In the genomic region with DNA sequence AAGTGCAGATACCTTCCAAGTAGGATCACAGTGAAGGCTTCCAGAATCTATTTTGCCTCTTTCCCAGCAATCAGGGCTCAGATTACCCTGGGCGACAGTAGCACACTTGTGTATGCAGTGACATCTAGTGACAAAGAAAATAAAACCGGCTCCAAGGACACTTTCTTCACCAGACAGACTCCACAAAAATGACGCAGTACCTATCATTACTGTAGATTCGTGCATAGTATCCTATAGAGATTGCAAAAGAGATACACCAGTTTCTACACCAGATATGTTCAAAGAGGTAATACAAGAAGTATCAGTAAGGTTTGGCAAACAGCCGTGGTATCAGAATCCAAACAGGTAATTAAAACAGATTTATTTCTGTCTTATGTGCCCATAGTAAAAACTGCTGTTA, we compare ENCODE assay signal across 1 cellular context.
TF ChIP-seq lines count a peak whose summit lies in the region.

No MANE protein-coding gene starts in this region.

TF ChIP-seq in HepG2, 621 proteins besides CTCF, POLR2A, EP300 and RAD21 (continued from another document and continues in another):
- TF ChIP-seq ZBTB10 (CRISPR knock-in tag; IDR thresholded peaks at IDR 0.05; ENCODE audit: borderline replicate concordance), result no peak
- no peak for TF ChIP-seq ZSCAN21 (CRISPR knock-in tag; IDR thresholded peaks at IDR 0.05; ENCODE audit: borderline replicate concordance)
- TF ChIP-seq NCOA1 (CRISPR knock-in tag; IDR thresholded peaks at IDR 0.05), result no peak
- TF ChIP-seq SRSF1 (optimal IDR thresholded peaks at IDR 0.05; ENCODE audit: low read depth, low read length), result no peak
- 0 out of 2 replicates have a peak, but pooled peaks have one; percentile 6 for TF ChIP-seq FOXA3 (CRISPR knock-in tag; IDR thresholded peaks at IDR 0.05)
- TF ChIP-seq, protein P1, sequence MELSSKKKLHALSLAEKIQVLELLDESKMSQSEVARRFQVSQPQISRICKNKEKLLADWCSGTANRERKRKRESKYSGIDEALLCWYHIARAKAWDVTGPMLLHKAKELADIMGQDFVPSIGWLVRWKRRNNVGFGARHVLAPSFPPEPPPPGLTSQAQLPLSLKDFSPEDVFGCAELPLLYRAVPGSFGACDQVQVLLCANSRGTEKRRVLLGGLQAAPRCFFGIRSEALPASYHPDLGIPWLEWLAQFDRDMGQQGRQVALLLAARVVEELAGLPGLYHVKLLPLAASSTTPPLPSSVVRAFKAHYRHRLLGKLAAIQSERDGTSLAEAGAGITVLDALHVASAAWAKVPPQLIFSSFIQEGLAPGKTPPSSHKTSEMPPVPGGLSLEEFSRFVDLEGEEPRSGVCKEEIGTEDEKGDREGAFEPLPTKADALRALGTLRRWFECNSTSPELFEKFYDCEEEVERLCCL (CRISPR knock-in tag; IDR thresholded peaks at IDR 0.05; ENCODE audit: borderline replicate concordance), result no peak
- TF ChIP-seq ERF (CRISPR knock-in tag; IDR thresholded peaks at IDR 0.05), result no peak
- 0 out of 2 replicates have a peak, but pooled peaks have one; percentile 5 for TF ChIP-seq HNF4A (CRISPR knock-in tag; IDR thresholded peaks at IDR 0.05)
- peak; percentile 98 for TF ChIP-seq STAG1 (CRISPR knock-in tag; IDR thresholded peaks at IDR 0.05)
- TF ChIP-seq ZNF710 (CRISPR knock-in tag; IDR thresholded peaks at IDR 0.05; ENCODE audit: borderline replicate concordance), result no peak
- TF ChIP-seq ZSCAN31 (CRISPR knock-in tag; IDR thresholded peaks at IDR 0.05; ENCODE audit: low read depth), result no peak
- no peak for TF ChIP-seq ZNF619 (CRISPR knock-in tag; IDR thresholded peaks at IDR 0.05)
- peak; percentile 25; the same call in 1 of the 2 replicates for TF ChIP-seq ZNF331 (CRISPR knock-in tag; IDR thresholded peaks at IDR 0.05)
- TF ChIP-seq SOX13 (IDR thresholded peaks at IDR 0.05), result no peak
- 0 out of 4 replicates have a peak, but pooled peaks of 1 of the 2 experiments have one; percentile 22 for TF ChIP-seq SOX13 (CRISPR knock-in tag; conservative IDR thresholded peaks at IDR 0.05 in 1 of 2, IDR thresholded peaks at IDR 0.05 in 1 of 2)
- TF ChIP-seq CREB3 (CRISPR knock-in tag; IDR thresholded peaks at IDR 0.05), result peak; percentile 62; the same call in 1 of the 2 replicates
- no peak for TF ChIP-seq IRF9 (CRISPR knock-in tag; IDR thresholded peaks at IDR 0.05; ENCODE audit: borderline replicate concordance)
- TF ChIP-seq ELF3 (CRISPR knock-in tag; IDR thresholded peaks at IDR 0.05), result peak; percentile 43; the same call in 1 of the 2 replicates
- TF ChIP-seq NONO (IDR thresholded peaks at IDR 0.05), result no peak
- TF ChIP-seq NONO (CRISPR knock-in tag; conservative IDR thresholded peaks at IDR 0.05), result no peak
- TF ChIP-seq DRAP1 (CRISPR knock-in tag; IDR thresholded peaks at IDR 0.05), result 0 out of 2 replicates have a peak, but pooled peaks have one; percentile 21
- TF ChIP-seq, protein P2, sequence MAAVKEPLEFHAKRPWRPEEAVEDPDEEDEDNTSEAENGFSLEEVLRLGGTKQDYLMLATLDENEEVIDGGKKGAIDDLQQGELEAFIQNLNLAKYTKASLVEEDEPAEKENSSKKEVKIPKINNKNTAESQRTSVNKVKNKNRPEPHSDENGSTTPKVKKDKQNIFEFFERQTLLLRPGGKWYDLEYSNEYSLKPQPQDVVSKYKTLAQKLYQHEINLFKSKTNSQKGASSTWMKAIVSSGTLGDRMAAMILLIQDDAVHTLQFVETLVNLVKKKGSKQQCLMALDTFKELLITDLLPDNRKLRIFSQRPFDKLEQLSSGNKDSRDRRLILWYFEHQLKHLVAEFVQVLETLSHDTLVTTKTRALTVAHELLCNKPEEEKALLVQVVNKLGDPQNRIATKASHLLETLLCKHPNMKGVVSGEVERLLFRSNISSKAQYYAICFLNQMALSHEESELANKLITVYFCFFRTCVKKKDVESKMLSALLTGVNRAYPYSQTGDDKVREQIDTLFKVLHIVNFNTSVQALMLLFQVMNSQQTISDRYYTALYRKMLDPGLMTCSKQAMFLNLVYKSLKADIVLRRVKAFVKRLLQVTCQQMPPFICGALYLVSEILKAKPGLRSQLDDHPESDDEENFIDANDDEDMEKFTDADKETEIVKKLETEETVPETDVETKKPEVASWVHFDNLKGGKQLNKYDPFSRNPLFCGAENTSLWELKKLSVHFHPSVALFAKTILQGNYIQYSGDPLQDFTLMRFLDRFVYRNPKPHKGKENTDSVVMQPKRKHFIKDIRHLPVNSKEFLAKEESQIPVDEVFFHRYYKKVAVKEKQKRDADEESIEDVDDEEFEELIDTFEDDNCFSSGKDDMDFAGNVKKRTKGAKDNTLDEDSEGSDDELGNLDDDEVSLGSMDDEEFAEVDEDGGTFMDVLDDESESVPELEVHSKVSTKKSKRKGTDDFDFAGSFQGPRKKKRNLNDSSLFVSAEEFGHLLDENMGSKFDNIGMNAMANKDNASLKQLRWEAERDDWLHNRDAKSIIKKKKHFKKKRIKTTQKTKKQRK (IDR thresholded peaks at IDR 0.05; ENCODE audit: low read length), result no peak
- TF ChIP-seq ZNF879 (CRISPR knock-in tag; IDR thresholded peaks at IDR 0.05), result no peak
- peak; percentile 86 for TF ChIP-seq SIX4 (CRISPR knock-in tag; IDR thresholded peaks at IDR 0.05)
- 0 out of 2 replicates have a peak, but pooled peaks have one; percentile 44 for TF ChIP-seq MAF1 (CRISPR knock-in tag; IDR thresholded peaks at IDR 0.05; ENCODE audit: borderline replicate concordance)
- TF ChIP-seq RARA (CRISPR knock-in tag; IDR thresholded peaks at IDR 0.05), result peak; percentile 10; the same call in 1 of the 2 replicates
- TF ChIP-seq ATF1 (CRISPR knock-in tag; IDR thresholded peaks at IDR 0.05), result no peak
- TF ChIP-seq ZNF574 (CRISPR knock-in tag; IDR thresholded peaks at IDR 0.05), result no peak
- TF ChIP-seq, protein P3, sequence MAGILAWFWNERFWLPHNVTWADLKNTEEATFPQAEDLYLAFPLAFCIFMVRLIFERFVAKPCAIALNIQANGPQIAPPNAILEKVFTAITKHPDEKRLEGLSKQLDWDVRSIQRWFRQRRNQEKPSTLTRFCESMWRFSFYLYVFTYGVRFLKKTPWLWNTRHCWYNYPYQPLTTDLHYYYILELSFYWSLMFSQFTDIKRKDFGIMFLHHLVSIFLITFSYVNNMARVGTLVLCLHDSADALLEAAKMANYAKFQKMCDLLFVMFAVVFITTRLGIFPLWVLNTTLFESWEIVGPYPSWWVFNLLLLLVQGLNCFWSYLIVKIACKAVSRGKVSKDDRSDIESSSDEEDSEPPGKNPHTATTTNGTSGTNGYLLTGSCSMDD (CRISPR knock-in tag; IDR thresholded peaks at IDR 0.05), result no peak
- TF ChIP-seq KDM6A (CRISPR knock-in tag; IDR thresholded peaks at IDR 0.05; ENCODE audit: low read depth), result no peak
- 0 out of 4 replicates have a peak, but pooled peaks of 1 of the 2 experiments have one; percentile 30 for TF ChIP-seq HMGXB4 (CRISPR knock-in tag; IDR thresholded peaks at IDR 0.05; ENCODE audit: borderline replicate concordance in 1 of 2, low read depth in 1 of 2)
- no peak for TF ChIP-seq ZNF740 (CRISPR knock-in tag; IDR thresholded peaks at IDR 0.05)
- TF ChIP-seq BRCA1 (CRISPR knock-in tag; IDR thresholded peaks at IDR 0.05), result 0 out of 2 replicates have a peak, but pooled peaks have one; percentile 62
- no peak for TF ChIP-seq ZNF777 (CRISPR knock-in tag; IDR thresholded peaks at IDR 0.05)
- peak; percentile 50; the same call in 1 of the 2 replicates for TF ChIP-seq ZSCAN9 (CRISPR knock-in tag; IDR thresholded peaks at IDR 0.05; ENCODE audit: borderline replicate concordance)
- TF ChIP-seq CCDC6 (CRISPR knock-in tag; IDR thresholded peaks at IDR 0.05), result no peak
- TF ChIP-seq ZSCAN29 (CRISPR knock-in tag; conservative IDR thresholded peaks at IDR 0.05), result no peak
- TF ChIP-seq NCOA2 (CRISPR knock-in tag; IDR thresholded peaks at IDR 0.05), result peak; percentile 19; the same call in 1 of the 2 replicates
